In the genomic region with DNA sequence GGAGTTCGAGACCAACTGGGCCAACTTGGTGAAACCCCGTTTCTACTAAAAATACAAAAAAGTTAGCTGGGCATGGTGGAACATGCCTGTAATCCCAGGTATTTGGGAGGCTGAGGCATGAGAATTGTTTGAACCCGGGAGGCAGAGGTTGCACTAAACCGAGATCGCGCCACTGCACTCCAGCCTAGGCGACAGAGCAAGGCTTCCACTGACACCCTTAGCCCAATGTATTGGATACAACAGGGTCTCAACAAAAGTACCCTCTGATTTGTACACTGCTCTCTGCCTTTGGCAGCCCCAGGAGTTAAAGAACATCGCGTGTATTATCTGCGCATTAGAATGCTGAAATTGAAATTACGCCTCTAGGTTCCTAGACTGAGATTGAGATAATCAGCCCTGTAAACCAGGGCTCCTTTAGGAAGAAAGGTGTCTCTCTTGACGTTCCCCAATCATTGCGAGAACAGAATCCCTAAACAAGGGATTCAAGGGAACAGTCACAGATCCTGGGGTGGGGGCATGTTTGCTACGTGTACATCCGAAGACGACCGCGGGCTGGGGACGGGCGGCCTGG, we compare ENCODE assay signal across 8 cellular contexts. TPM values are rescaled to one million over a fixed set of nuclear protein-coding genes. Genes with fewer than 3 reads are reported as not detected.
DNase-seq lines count a peak whose midpoint lies in the region; ATAC-seq and TF ChIP-seq lines count a peak whose summit lies in the region.

No MANE protein-coding gene starts in this region.

- peak overlapping the region; percentile 62 for H3K4me3 ChIP-seq in GM12864 (ENCODE audit: low read depth, low read length)
- peak overlapping the region; percentile 64 to 80 for H3K4me3 ChIP-seq in ascending aorta
- peak overlapping the region; percentile 60 to 87 (median 61) for H3K4me3 ChIP-seq in right lobe of liver
- peak overlapping the region; percentile 80 to 96 for H3K4me3 ChIP-seq in tibial artery

- no peak for TF ChIP-seq POLR2A in right lobe of liver (IDR thresholded peaks at IDR 0.05)

- H3K36me3 ChIP-seq in ascending aorta = no peaks in the 10 kb centered on the region
- H3K36me3 ChIP-seq in right lobe of liver = no peaks in the 10 kb centered on the region
- no peaks in the 10 kb centered on the region for H3K36me3 ChIP-seq in tibial artery

- ATAC-seq in HG03066 (IDR thresholded peaks at IDR 0.05; ENCODE audit: low read depth, unreplicated experiment) (peak; percentile 0), right lobe of liver (no peak), GM21515 (IDR thresholded peaks at IDR 0.05; ENCODE audit: unreplicated experiment) (no peak)

- DNase-seq in GM12864 (ENCODE audit: low read depth) (no peak), ascending aorta (ENCODE audit: low spot score in 2 of 2) (no peak), right lobe of liver (no peak), tibial artery (no peak), LoVo (ENCODE audit: low spot score) (no peak), NCI-H69 (lab: John Stamatoyannopoulos, UW) (no peak)

- peak overlapping the region; percentile 92 to 99 for H3K27ac ChIP-seq in ascending aorta
- H3K27ac ChIP-seq in right lobe of liver = peak overlapping the region; percentile 82 to 92 (median 88)
- peak overlapping the region; percentile 94 to 97 for H3K27ac ChIP-seq in tibial artery

- WGBS in right lobe of liver (ENCODE audit: insufficient coverage, low coverage, low lambda C conversion rate, missing lambda C conversion rate) = 22% methylated on average over 17 of the region's 20 CpGs

- H3K4me1 ChIP-seq in ascending aorta (peaks cover 0 to 16% of the 10 kb centered on the region in 2 donors), right lobe of liver (peaks cover 0 to 42% (median 7%) of the 10 kb centered on the region in 4 donors), tibial artery (peaks cover 0 to 40% (median 12%) of the 10 kb centered on the region in 4 donors)

- TF ChIP-seq CTCF in GM12864 (IDR thresholded peaks at IDR 0.05; ENCODE audit: low read depth, low read length, missing control alignments) = no peak
- TF ChIP-seq CTCF in ascending aorta (IDR thresholded peaks at IDR 0.05) = no peak
- TF ChIP-seq CTCF in right lobe of liver (IDR thresholded peaks at IDR 0.05) = no peak
- no peak for TF ChIP-seq CTCF in tibial artery (IDR thresholded peaks at IDR 0.05)

- no peaks in the 10 kb centered on the region for H3K9me3 ChIP-seq in ascending aorta
- no peaks in the 10 kb centered on the region for H3K9me3 ChIP-seq in right lobe of liver
- no peaks in the 10 kb centered on the region for H3K9me3 ChIP-seq in tibial artery

- H3K27me3 ChIP-seq in ascending aorta (no peaks in the 10 kb centered on the region), right lobe of liver (no peaks in the 10 kb centered on the region), tibial artery (no peaks in the 10 kb centered on the region)

- intact Hi-C loops in ascending aorta (cut with DNase I) (loop anchor here (5.0 to 10.0 kb wide), 9 partner anchors 169 to 1923 kb away; a partner anchor contains a TSS), right lobe of liver (cut with DNase I) (no loop called here), tibial artery (cut with DNase I; ENCODE audit: low total_unique reads) (loop anchor here (5.0 to 10.0 kb wide), 2 partner anchors 121 to 543 kb away; a partner anchor contains a TSS)

RNA-seq across cellular contexts. Expression of a gene that starts 21.9 kb away (rescaled TPM):
- total RNA-seq in ascending aorta (49.5 TPM), right lobe of liver (10 to 100 TPM; 36.0 to 52.3 (median 45.2) TPM)

Comparison
In these comparisons a context has a peak if more than half of its experiments do, and no peak if none do; other contexts are left out.
1. intact Hi-C loops: an anchor here in ascending aorta (5.0 to 10.0 kb wide) and tibial artery (5.0 to 10.0 kb wide); none called in right lobe of liver.